10 cellular contexts compared by ENCODE assay signal in genomic region chr7:24653316-24654085, GRCh38.
DNase-seq lines count a peak whose midpoint lies in the region; ATAC-seq and TF ChIP-seq lines count a peak whose summit lies in the region.
"Had no signal": no experiment of that assay in that cellular context is flagged by ENCODE, and none has a peak within 500 bp of the region (broad histone marks: within the 10 kb centered on the region; RNA-seq: fewer than 3 reads in every experiment).

No MANE protein-coding gene starts in this region.

- peak overlapping the region; percentile 17 for H3K27ac Mint-ChIP-seq in CD4-positive, alpha-beta T cell
- H3K27ac Mint-ChIP-seq in progenitor cell of endocrine pancreas, result no peak overlapping the region

- H3K36me3 Mint-ChIP-seq in CD4-positive, alpha-beta T cell (ENCODE audit: low read depth), result peaks cover 14% of the 10 kb centered on the region
- H3K36me3 Mint-ChIP-seq in progenitor cell of endocrine pancreas (ENCODE audit: insufficient read depth), result peaks cover 8% of the 10 kb centered on the region

- intact Hi-C loops in CD4-positive, alpha-beta T cell (cut with DNase I, micrococcal nuclease), result no loop called here

- peak overlapping the region; percentile 53 for H2AFZ ChIP-seq in osteoblast (ENCODE audit: low read length)

- POLR2A ChIA-PET in CD4-positive, alpha-beta T cell (lab: Charles Lee), result no interaction called here

- peak overlapping the region; percentile 54 for H3K4me3 Mint-ChIP-seq in CD4-positive, alpha-beta T cell
- no peak overlapping the region for H3K4me3 Mint-ChIP-seq in progenitor cell of endocrine pancreas (ENCODE audit: low read depth)

- H3K4me1 ChIP-seq in osteoblast (ENCODE audit: insufficient read depth, low read length), result no peaks in the 10 kb centered on the region

- H3K4me1 Mint-ChIP-seq in CD4-positive, alpha-beta T cell (ENCODE audit: low read depth), result peaks cover 21% of the 10 kb centered on the region
- no peaks in the 10 kb centered on the region for H3K4me1 Mint-ChIP-seq in progenitor cell of endocrine pancreas (ENCODE audit: low read depth)

- no peak for TF ChIP-seq CTCF in CD4-positive, alpha-beta T cell (IDR thresholded peaks at IDR 0.05)
- no peak for TF ChIP-seq CTCF in osteoblast (IDR thresholded peaks at IDR 0.05; ENCODE audit: extremely low read depth, low read depth, low read length)
- no peak for TF ChIP-seq CTCF in progenitor cell of endocrine pancreas (IDR thresholded peaks at IDR 0.05; ENCODE audit: unreplicated experiment)

- H3K27me3 ChIP-seq in CD4-positive, alpha-beta T cell (ENCODE audit: control insufficient read depth, insufficient read depth, low read length), result no peaks in the 10 kb centered on the region
- no peaks in the 10 kb centered on the region for H3K27me3 ChIP-seq in osteoblast (ENCODE audit: insufficient read depth, low read length)

- peak overlapping the region; percentile 75 for H3K4me2 ChIP-seq in osteoblast (ENCODE audit: insufficient read depth, low read length)

- peak overlapping the region; percentile 47 for H3K4me3 ChIP-seq in osteoblast (ENCODE audit: insufficient read depth, low read length)

- no peaks in the 10 kb centered on the region for H3K79me2 ChIP-seq in osteoblast (ENCODE audit: insufficient read depth, low read length)

- no peak for DNase-seq in CD4-positive, alpha-beta T cell
- DNase-seq in M059J (ENCODE audit: low read depth) (peak; percentile 38), osteoblast (ENCODE audit: insufficient read length, low spot score, missing footprints) (no peak), NOMO-1 treated with dmso at 0.1 percent for 144 hours (lab: John Stamatoyannopoulos, UW; ENCODE audit: unreplicated experiment) (no peak), progenitor cell of endocrine pancreas (ENCODE audit: low spot score, unreplicated experiment) (no peak)
- DNase-seq: activated CD4-positive, alpha-beta T cell treated with anti-CD3 and anti-CD28 coated beads, Interleukin-2, amount 50 U/mL, for 48 hours; NCI-H1694 treated with DMSO at 0.1 percent for 48 hours had no signal

- CTCF ChIA-PET in CD4-positive, alpha-beta T cell (lab: Charles Lee), result no interaction called here

- H3K9me3 ChIP-seq in CD4-positive, alpha-beta T cell (ENCODE audit: control insufficient read depth, low read length), result no peaks in the 10 kb centered on the region
- no peaks in the 10 kb centered on the region for H3K9me3 ChIP-seq in osteoblast (ENCODE audit: low read depth, low read length)

- ATAC-seq in CD4-positive, alpha-beta T cell (ENCODE audit: poor library complexity), result no peak
- ATAC-seq in GM21423 (IDR thresholded peaks at IDR 0.05; ENCODE audit: unreplicated experiment) (no peak), GM19463 (IDR thresholded peaks at IDR 0.05; ENCODE audit: unreplicated experiment) (no peak)

- H3K27me3 Mint-ChIP-seq in CD4-positive, alpha-beta T cell, result no peaks in the 10 kb centered on the region
- no peaks in the 10 kb centered on the region for H3K27me3 Mint-ChIP-seq in progenitor cell of endocrine pancreas

- no peaks in the 10 kb centered on the region for H3K9me3 Mint-ChIP-seq in CD4-positive, alpha-beta T cell
- no peaks in the 10 kb centered on the region for H3K9me3 Mint-ChIP-seq in progenitor cell of endocrine pancreas (ENCODE audit: low read depth)

- no peak overlapping the region for H3K27ac ChIP-seq in CD4-positive, alpha-beta T cell (ENCODE audit: low read depth, low read length)
- peak overlapping the region; percentile 33 for H3K27ac ChIP-seq in cingulate gyrus (ENCODE audit: low read depth, low read length)
- H3K27ac ChIP-seq in osteoblast (ENCODE audit: low read depth, low read length), result peak overlapping the region; percentile 31

- H4K20me1 ChIP-seq in osteoblast (ENCODE audit: insufficient read depth, low read length), result no peaks in the 10 kb centered on the region

- no peaks in the 10 kb centered on the region for H3K36me3 ChIP-seq in osteoblast (ENCODE audit: insufficient read depth, low read length)
